Comparison of ENCODE assay signal across 14 cellular contexts in the genomic region with DNA sequence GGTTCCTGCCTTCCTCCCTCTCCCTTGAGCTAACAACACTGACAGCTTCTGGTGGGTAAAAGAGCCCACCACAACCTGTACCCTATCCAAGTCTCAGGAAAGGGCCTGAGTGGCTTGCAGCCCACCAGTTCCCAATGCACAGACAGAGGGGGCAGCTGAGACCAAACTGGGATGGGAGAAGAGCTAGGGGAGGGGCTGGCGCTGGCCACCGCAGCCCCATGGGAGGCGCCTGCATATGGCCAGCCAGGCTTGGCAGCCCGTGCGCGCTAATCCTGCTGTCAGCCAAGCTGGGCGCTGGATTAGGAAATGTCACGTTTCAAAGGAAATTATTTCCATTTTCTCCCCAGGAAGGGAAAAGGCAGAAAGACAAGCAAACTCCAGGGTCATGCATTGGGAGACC.
"Had no signal": no experiment of that assay in that cellular context is flagged by ENCODE, and none has a peak within 500 bp of the region (broad histone marks: within the 10 kb centered on the region; RNA-seq: fewer than 3 reads in every experiment).

No MANE protein-coding gene starts in this region.

- H3K27ac Mint-ChIP-seq: activated naive CD8-positive, alpha-beta T cell treated with anti-CD3 and anti-CD28 coated beads for 36 hours; natural killer cell treated with Interleukin-12 subunit alpha and Interleukin-12 subunit beta and Interleukin-15 and Interleukin-18, amount 100 ng/mL, for 72 hours; T-helper 1 cell treated with Interleukin-12 subunit alpha and Interleukin-12 subunit beta and Interleukin-4 antibody, amounts not matched to agents 30 μg/mL and 1 μg/mL, for 36 hours had no signal

- H3K27ac ChIP-seq: colonic mucosa, heart left ventricle, psoas muscle, uterus had no signal

- DNase-seq: activated CD4-positive, alpha-beta T cell treated with anti-CD3 and anti-CD28 coated beads, Interleukin-2, amount 50 U/mL, for 4 hours; activated effector memory CD4-positive, alpha-beta T cell treated with anti-CD3 and anti-CD28 coated beads, Interleukin-2, amount 50 U/mL, for 16 hours; activated naive CD8-positive, alpha-beta T cell treated with anti-CD3 and anti-CD28 coated beads for 36 hours; activated T-cell treated with anti-CD3 and anti-CD28 coated beads, Interleukin-2, amount 50 U/mL, for 1 hour; anterior cingulate cortex; colonic mucosa; effector CD4-positive, alpha-beta T cell; foreskin melanocyte; heart left ventricle; psoas muscle; stimulated activated CD4-positive, alpha-beta T cell treated with anti-CD3 and anti-CD28 coated beads, Interleukin-4, amount 100 ng/mL, for 24 hours; uterus had no signal

- H3K9me3 ChIP-seq: colonic mucosa, uterus had no signal

- H3K9me3 Mint-ChIP-seq: natural killer cell treated with Interleukin-12 subunit alpha and Interleukin-12 subunit beta and Interleukin-15 and Interleukin-18, amount 100 ng/mL, for 72 hours; T-helper 1 cell treated with Interleukin-12 subunit alpha and Interleukin-12 subunit beta and Interleukin-4 antibody, amounts not matched to agents 30 μg/mL and 1 μg/mL, for 36 hours had no signal

- H3K4me3 Mint-ChIP-seq: activated naive CD8-positive, alpha-beta T cell treated with anti-CD3 and anti-CD28 coated beads for 36 hours; natural killer cell treated with Interleukin-12 subunit alpha and Interleukin-12 subunit beta and Interleukin-15 and Interleukin-18, amount 100 ng/mL, for 72 hours; T-helper 1 cell treated with Interleukin-12 subunit alpha and Interleukin-12 subunit beta and Interleukin-4 antibody, amounts not matched to agents 30 μg/mL and 1 μg/mL, for 36 hours had no signal

- H3K27me3 ChIP-seq: uterus had no signal

- H3K4me3 ChIP-seq: colonic mucosa, heart left ventricle, psoas muscle, uterus had no signal

- H3K4me1 Mint-ChIP-seq: activated naive CD8-positive, alpha-beta T cell treated with anti-CD3 and anti-CD28 coated beads for 36 hours had no signal

- H3K36me3 Mint-ChIP-seq: natural killer cell treated with Interleukin-12 subunit alpha and Interleukin-12 subunit beta and Interleukin-15 and Interleukin-18, amount 100 ng/mL, for 72 hours had no signal

- H3K36me3 ChIP-seq: colonic mucosa, heart left ventricle, uterus had no signal

- H3K4me1 ChIP-seq: colonic mucosa, heart left ventricle, psoas muscle, uterus had no signal
